ENCODE assay signal across 8 cellular contexts in genomic region chr15:43824302-43825246, GRCh38. TPM values are rescaled to one million over a fixed set of nuclear protein-coding genes. Genes with fewer than 3 reads are reported as not detected.
DNase-seq lines count a peak whose midpoint lies in the region; ATAC-seq, FAIRE-seq and TF ChIP-seq lines count a peak whose summit lies in the region.

A gene with protein sequence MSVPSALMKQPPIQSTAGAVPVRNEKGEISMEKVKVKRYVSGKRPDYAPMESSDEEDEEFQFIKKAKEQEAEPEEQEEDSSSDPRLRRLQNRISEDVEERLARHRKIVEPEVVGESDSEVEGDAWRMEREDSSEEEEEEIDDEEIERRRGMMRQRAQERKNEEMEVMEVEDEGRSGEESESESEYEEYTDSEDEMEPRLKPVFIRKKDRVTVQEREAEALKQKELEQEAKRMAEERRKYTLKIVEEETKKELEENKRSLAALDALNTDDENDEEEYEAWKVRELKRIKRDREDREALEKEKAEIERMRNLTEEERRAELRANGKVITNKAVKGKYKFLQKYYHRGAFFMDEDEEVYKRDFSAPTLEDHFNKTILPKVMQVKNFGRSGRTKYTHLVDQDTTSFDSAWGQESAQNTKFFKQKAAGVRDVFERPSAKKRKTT (minus strand): TSS chr15:43824690. CDS start chr15:43824569, 121 bp downstream.

- TF ChIP-seq POLR2A in GM12892 (IDR thresholded peaks at IDR 0.05; ENCODE audit: low read depth, low read length) (peak; percentile 98), prostate gland (IDR thresholded peaks at IDR 0.05) (peak; percentile 80)

- TF ChIP-seq CTCF in prostate gland (IDR thresholded peaks at IDR 0.05) = peak in 1 of 4 experiments; percentile 17

- H3K27ac ChIP-seq in angular gyrus (ENCODE audit: low read depth, low read length) = peak within 1 kb of the TSS; percentile 29
- H3K27ac ChIP-seq in prostate gland = peak within 1 kb of the TSS; percentile 90 to 91
- peak within 1 kb of the TSS; percentile 92 for H3K27ac ChIP-seq in urinary bladder (ENCODE audit: low read depth)

- peaks cover 7% of the 10 kb centered on the region for H3K4me1 ChIP-seq in prostate gland (replicated peaks)
- H3K4me1 ChIP-seq in urinary bladder (ENCODE audit: insufficient read depth) = no peaks in the 10 kb centered on the region

- intact Hi-C loops in left ventricle myocardium superior (cut with micrococcal nuclease) (no loop called here), prostate gland (cut with DNase I) (no loop called here)

- H3K9me3 ChIP-seq in prostate gland = no peaks in the 10 kb centered on the region

- FAIRE-seq in GM12892 (lab: Jason Lieb, UNC) = peak; percentile 97

- H3K36me3 ChIP-seq in prostate gland = no peaks in the 10 kb centered on the region
- no peaks in the 10 kb centered on the region for H3K36me3 ChIP-seq in urinary bladder (ENCODE audit: insufficient read depth)

- peak within 1 kb of the TSS; percentile 75 to 76 for H3K4me3 ChIP-seq in prostate gland
- peak within 1 kb of the TSS; percentile 70 for H3K4me3 ChIP-seq in urinary bladder (ENCODE audit: low read depth, low read length)

- no peaks in the 10 kb centered on the region for H3K27me3 ChIP-seq in prostate gland (replicated peaks; ENCODE audit: insufficient read depth)

- WGBS in prostate gland = 7% methylated on average over 46 of the region's 46 CpGs
- WGBS in urinary bladder = 9% methylated on average over 46 of the region's 46 CpGs

- DNase-seq in GM12892 (ENCODE audit: insufficient read length) = peak; percentile 77
- peak; percentile 32 to 77 for DNase-seq in NCI-H187 (lab: John Stamatoyannopoulos, UW)
- peak; percentile 75 to 98 (median 87) for DNase-seq in T-helper 2 cell
- peak; percentile 94 for DNase-seq in left ventricle myocardium superior
- peak; percentile 98 for DNase-seq in prostate gland (ENCODE audit: low spot score)

- ATAC-seq in HG02938 (IDR thresholded peaks at IDR 0.05; ENCODE audit: unreplicated experiment) (peak; percentile 73), left ventricle myocardium superior (peak; percentile 96)

RNA-seq across cellular contexts. Expression of the gene that starts here (rescaled TPM):
- 40.9 TPM for polyA plus RNA-seq in GM12892 (2012; ENCODE audit: missing spikeins)
- total RNA-seq in left ventricle myocardium superior = 19.3 TPM
- total RNA-seq in prostate gland = 10 to 100 TPM; 19.3 to 27.5 TPM
- 22.4 TPM for total RNA-seq in urinary bladder
- polyA plus RNA-seq in urinary bladder = 26.2 TPM

Comparison
In these comparisons a context has a peak if more than half of its experiments do, and no peak if none do; other contexts are left out.
1. Peak in every context shown above with its lines: DNase-seq, ATAC-seq, H3K4me3 ChIP-seq and H3K27ac ChIP-seq.
2. H3K27ac ChIP-seq: peak in every context shown above with its lines; median percentile 92 in urinary bladder; 90 in prostate gland; 29 in angular gyrus.